ENCODE assay signal across 1 cellular context in genomic region chr9:122367065-122367464, GRCh38.
TF ChIP-seq lines count a peak whose summit lies in the region.

No MANE protein-coding gene starts in this region.

TF ChIP-seq in GM12878, 131 proteins besides CTCF, POLR2A, EP300 and RAD21:
- TF ChIP-seq FOXK2 (IDR thresholded peaks at IDR 0.05) (no peak), CBX5 (IDR thresholded peaks at IDR 0.05; ENCODE audit: low read depth) (no peak), BHLHE40 (IDR thresholded peaks at IDR 0.05; ENCODE audit: borderline replicate concordance in 1 of 2, low read depth in 2 of 2, low read length in 1 of 2) (no peak), PAX5 (IDR thresholded peaks at IDR 0.05; ENCODE audit: borderline replicate concordance, low read depth, low read length) (no peak), RAD51 (IDR thresholded peaks at IDR 0.05) (no peak), SP1 (IDR thresholded peaks at IDR 0.05; ENCODE audit: low read depth, low read length) (no peak)
